In the genomic region with DNA sequence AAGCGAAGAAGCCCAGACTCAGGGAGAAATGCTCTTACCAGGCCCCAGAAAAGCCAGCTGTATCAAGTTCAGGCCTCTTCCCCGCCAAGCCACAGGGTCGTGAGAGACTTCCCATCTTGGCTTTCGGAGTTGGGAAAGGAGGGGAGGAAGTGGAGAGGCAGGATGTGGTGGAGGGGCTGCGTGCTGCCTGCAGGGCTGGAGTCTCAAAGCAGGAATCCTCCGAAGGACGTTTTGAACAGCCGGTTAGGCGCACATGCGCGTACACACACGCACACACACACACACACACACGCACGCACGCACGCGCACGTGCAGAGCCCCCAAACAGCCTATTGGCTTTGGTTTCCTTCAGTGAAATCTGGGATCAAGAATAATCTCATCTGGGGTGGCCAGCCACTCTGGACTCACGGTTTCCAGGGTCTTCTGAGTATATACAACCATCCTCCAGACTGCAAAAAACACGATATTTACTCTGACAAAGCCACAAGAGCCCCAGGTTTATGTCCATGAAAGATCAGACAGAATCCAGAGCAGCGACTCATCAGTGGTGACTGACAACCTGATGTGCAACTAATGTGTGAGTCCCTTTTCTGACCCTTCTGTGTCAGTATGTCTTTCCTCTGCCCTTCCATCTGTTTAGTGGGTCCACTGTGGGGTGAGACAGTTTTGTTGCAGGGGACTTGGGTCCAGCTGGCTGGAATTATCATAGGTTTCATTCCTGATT, we compare ENCODE assay signal across 9 cellular contexts.
DNase-seq lines count a peak whose midpoint lies in the region; ATAC-seq and TF ChIP-seq lines count a peak whose summit lies in the region.
"Had no signal": no experiment of that assay in that cellular context is flagged by ENCODE, and none has a peak within 500 bp of the region (broad histone marks: within the 10 kb centered on the region; RNA-seq: fewer than 3 reads in every experiment).

No MANE protein-coding gene starts in this region.

- H3K4me3 ChIP-seq in BJ (ENCODE audit: low read depth, low read length) (no peak overlapping the region), NB4 (ENCODE audit: low read depth, low read length) (peak overlapping the region; percentile 55), coronary artery (peak overlapping the region; percentile 38)
- H3K4me3 ChIP-seq: prostate gland had no signal

- H3K27me3 ChIP-seq in BJ (ENCODE audit: control insufficient read depth, insufficient read depth, low read length) = no peaks in the 10 kb centered on the region

- no peaks in the 10 kb centered on the region for H3K36me3 ChIP-seq in BJ (ENCODE audit: control insufficient read depth, insufficient read depth, low read length)
- H3K36me3 ChIP-seq: prostate gland had no signal

- no peak for TF ChIP-seq POLR2A in NB4 (IDR thresholded peaks at IDR 0.05; ENCODE audit: extremely low read depth, insufficient read length)

- TF ChIP-seq CTCF in BJ (IDR thresholded peaks at IDR 0.05; ENCODE audit: insufficient read depth, low read depth, low read length) = no peak
- no peak for TF ChIP-seq CTCF in NB4 (IDR thresholded peaks at IDR 0.05; ENCODE audit: low read depth, low read length)
- no peak for TF ChIP-seq CTCF in coronary artery (IDR thresholded peaks at IDR 0.05)

- peak; percentile 55 for DNase-seq in BJ (ENCODE audit: low read depth)
- peak; percentile 87 for DNase-seq in NB4 (ENCODE audit: low read depth)
- DNase-seq in coronary artery (ENCODE audit: low spot score) = no peak
- peak; percentile 33 for DNase-seq in mucosa of gallbladder (ENCODE audit: low spot score)
- DNase-seq in substantia nigra (lab: John Stamatoyannopoulos, UW) = no peak

- peak overlapping the region in 1 of 2 donors; percentile 2 for H3K27ac ChIP-seq in coronary artery
- no peak overlapping the region for H3K27ac ChIP-seq in substantia nigra (ENCODE audit: low read depth, low read length, poor library complexity, severe bottlenecking)
- H3K27ac ChIP-seq: prostate gland had no signal

- CTCF ChIA-PET in BJ (lab: Yijun Ruan, JAX) = interaction anchor here (0.6 to 0.7 kb wide), 3 partner anchors 46 to 114 kb away, joined by 3 to 4 read pairs (median 3); no protein-coding TSS in a partner anchor

- POLR2A ChIA-PET in BJ (lab: Charles Lee) = no interaction called here

- ATAC-seq in GM18520 (IDR thresholded peaks at IDR 0.05; ENCODE audit: unreplicated experiment) = no peak
- no peak for ATAC-seq in HG03457 (IDR thresholded peaks at IDR 0.05; ENCODE audit: unreplicated experiment)
- no peak for ATAC-seq in HG03469 (IDR thresholded peaks at IDR 0.05; ENCODE audit: unreplicated experiment)

Comparison
In these comparisons a context has a peak if more than half of its experiments do, and no peak if none do; other contexts are left out.
1. DNase-seq: peak in BJ (single experiment), NB4 (single experiment) and mucosa of gallbladder (single experiment); none in coronary artery (single experiment) and substantia nigra (0 of 49).